In genomic region chr1:81801834-81802531, GRCh38 we compare ENCODE assay signal across 8 cellular contexts. TPM values are rescaled to one million over a fixed set of nuclear protein-coding genes. Genes with fewer than 3 reads are reported as not detected.
DNase-seq lines count a peak whose midpoint lies in the region; ATAC-seq and TF ChIP-seq lines count a peak whose summit lies in the region.

No MANE protein-coding gene starts in this region.

- no peaks in the 10 kb centered on the region for H3K79me1 ChIP-seq in mesenchymal stem cell (replicated peaks; ENCODE audit: low read length, poor library complexity, severe bottlenecking)

- peak overlapping the region; percentile 63 to 95 for H2BK12ac ChIP-seq in mesenchymal stem cell (ENCODE audit: low read length in 2 of 2)

- H3K4me3 ChIP-seq in GM12865 (ENCODE audit: low read depth, low read length) = peak overlapping the region; percentile 64
- peak overlapping the region; percentile 79 to 89 for H3K4me3 ChIP-seq in mesenchymal stem cell (ENCODE audit: insufficient read depth in 1 of 2, low read depth in 1 of 2, low read length in 2 of 2)
- H3K4me3 ChIP-seq in vagina = peak overlapping the region; percentile 79 to 88

- peak overlapping the region; percentile 90 for H3K4me2 ChIP-seq in mesenchymal stem cell (ENCODE audit: low read length, poor library complexity, severe bottlenecking)

- H3K4me1 ChIP-seq in mesenchymal stem cell (ENCODE audit: control insufficient read depth, insufficient read depth, low read depth, low read length) (no peaks in the 10 kb centered on the region), vagina (peaks cover 19% of the 10 kb centered on the region)

- H3K27me3 ChIP-seq in mesenchymal stem cell (ENCODE audit: control insufficient read depth in 1 of 2, insufficient read depth in 1 of 2, low read length in 2 of 2) (no peaks in the 10 kb centered on the region), vagina (no peaks in the 10 kb centered on the region)

- H3K18ac ChIP-seq in mesenchymal stem cell (ENCODE audit: low read depth in 1 of 2, low read length in 2 of 2) = peak overlapping the region; percentile 100

- peak overlapping the region; percentile 69 to 96 for H3K14ac ChIP-seq in mesenchymal stem cell (ENCODE audit: low read length in 2 of 2)

- no peaks in the 10 kb centered on the region for H3K9me3 ChIP-seq in mesenchymal stem cell (ENCODE audit: control insufficient read depth, low read length)
- H3K9me3 ChIP-seq in vagina = no peaks in the 10 kb centered on the region

- TF ChIP-seq CTCF in GM12865 (IDR thresholded peaks at IDR 0.05; ENCODE audit: insufficient read depth, low read depth, low read length, missing control alignments) = no peak
- TF ChIP-seq CTCF in vagina (IDR thresholded peaks at IDR 0.05) = no peak

- peak overlapping the region; percentile 80 to 96 for H3K23ac ChIP-seq in mesenchymal stem cell (ENCODE audit: low read length in 2 of 2)

- WGBS in mesenchymal stem cell = under 1% methylated on average over 57 of the region's 76 CpGs

- H4K91ac ChIP-seq in mesenchymal stem cell (ENCODE audit: low read length) = peak overlapping the region; percentile 85

- H3K9ac ChIP-seq in mesenchymal stem cell (ENCODE audit: low read length) = peak overlapping the region; percentile 86

- no peak for ATAC-seq in HG03097 (IDR thresholded peaks at IDR 0.05; ENCODE audit: low FRiP score, unreplicated experiment)

- H3K27ac ChIP-seq in mesenchymal stem cell (ENCODE audit: low read length, poor library complexity, severe bottlenecking) = peak overlapping the region; percentile 70
- peak overlapping the region; percentile 94 for H3K27ac ChIP-seq in vagina

- no peak overlapping the region for H2AFZ ChIP-seq in mesenchymal stem cell (ENCODE audit: low read depth, low read length)

- intact Hi-C loops in vagina (cut with DNase I) = no loop called here

- peak overlapping the region; percentile 62 to 100 for H3K4ac ChIP-seq in mesenchymal stem cell (ENCODE audit: low read depth in 1 of 2, low read length in 2 of 2)

- H4K8ac ChIP-seq in mesenchymal stem cell (ENCODE audit: low read length) = peak overlapping the region; percentile 57

- peak overlapping the region; percentile 93 for H2BK120ac ChIP-seq in mesenchymal stem cell (ENCODE audit: low read depth, low read length)

- no peak overlapping the region for H2BK5ac ChIP-seq in mesenchymal stem cell (ENCODE audit: low read depth, low read length, poor library complexity, severe bottlenecking)

- H2AK5ac ChIP-seq in mesenchymal stem cell (ENCODE audit: low read length, severe bottlenecking) = no peak overlapping the region

- TF ChIP-seq POLR2A in vagina (IDR thresholded peaks at IDR 0.05) = no peak

- H3K36me3 ChIP-seq in mesenchymal stem cell (ENCODE audit: control insufficient read depth in 1 of 2, insufficient read depth in 2 of 2, low read depth in 1 of 2, low read length in 2 of 2) = no peaks in the 10 kb centered on the region
- no peaks in the 10 kb centered on the region for H3K36me3 ChIP-seq in vagina

- in situ Hi-C loops in G401 (cut with HindIII; ENCODE audit: low sequenced_read_pairs) = no loop called here

- peak; percentile 14 for DNase-seq in GM12865 (ENCODE audit: low read depth)
- DNase-seq in NCI-H2171 (lab: John Stamatoyannopoulos, UW) = peak; percentile 17
- DNase-seq in ecto neural progenitor cell (ENCODE audit: low spot score) = peak; percentile 60
- peak; percentile 67 for DNase-seq in mesenchymal stem cell
- DNase-seq in vagina (ENCODE audit: extremely low spot score in 2 of 2) = no peak
- DNase-seq in cerebellar nuclear complex (lab: John Stamatoyannopoulos, UW) = no peak
- no peak for DNase-seq in G401 (ENCODE audit: low spot score)

- peak overlapping the region; percentile 92 for H2BK15ac ChIP-seq in mesenchymal stem cell (ENCODE audit: low read depth, poor library complexity, severe bottlenecking)

RNA-seq across cellular contexts. Expression of gene ADGRL2, which starts 1.2 kb away (rescaled TPM):
- polyA plus RNA-seq in mesenchymal stem cell (2013, experiment 1 of 2) = 194 TPM
- 192 TPM for polyA plus RNA-seq in mesenchymal stem cell (2013, experiment 2 of 2)
- 68.0 TPM for total RNA-seq in vagina
- total RNA-seq in G401 (2014; rRNA removed; shearing (Covaris generic)) = not detected in 2 replicates

Comparison
In these comparisons a context has a peak if more than half of its experiments do, and no peak if none do; other contexts are left out.
1. DNase-seq: peak in GM12865 (single experiment), NCI-H2171 (single experiment), ecto neural progenitor cell (single experiment) and mesenchymal stem cell (single experiment); none in vagina (0 of 2), cerebellar nuclear complex (0 of 2) and G401 (single experiment).
2. RNA of gene ADGRL2, which starts 1.2 kb away (total RNA-seq): 68.0 TPM in vagina (single experiment); not detected in G401; every median in the first group is over 10 times any median in the second.
3. Peak in every context shown above with its lines, with median percentiles within 50 percentile points of each other: H3K4me3 ChIP-seq.